ENCODE assay signal across 11 cellular contexts in genomic region chr22:40535189-40535512, GRCh38.
A peak's percentile ranks its signal among the peaks of the same experiment; 100 is the strongest.
DNase-seq lines count a peak whose midpoint lies in the region; ATAC-seq and TF ChIP-seq lines count a peak whose summit lies in the region.
"Had no signal": no experiment of that assay in that cellular context is flagged by ENCODE, and none has a peak within 500 bp of the region (broad histone marks: within the 10 kb centered on the region; RNA-seq: fewer than 3 reads in every experiment).

No MANE protein-coding gene starts in this region.

- no peaks in the 10 kb centered on the region for H3K27me3 Mint-ChIP-seq in CD4-positive, alpha-beta T cell
- no peaks in the 10 kb centered on the region for H3K27me3 Mint-ChIP-seq in central memory CD8-positive, alpha-beta T cell
- H3K27me3 Mint-ChIP-seq in osteocyte (ENCODE audit: unreplicated experiment) = no peaks in the 10 kb centered on the region

- H3K9me3 Mint-ChIP-seq in CD4-positive, alpha-beta T cell = no peaks in the 10 kb centered on the region
- no peaks in the 10 kb centered on the region for H3K9me3 Mint-ChIP-seq in central memory CD8-positive, alpha-beta T cell
- H3K9me3 Mint-ChIP-seq in osteocyte (ENCODE audit: unreplicated experiment) = no peaks in the 10 kb centered on the region

- no peak for DNase-seq in CD4-positive, alpha-beta T cell
- no peak for DNase-seq in central memory CD8-positive, alpha-beta T cell (ENCODE audit: low spot score in 2 of 2)
- no peak for DNase-seq in osteocyte (ENCODE audit: extremely low spot score, unreplicated experiment)
- DNase-seq in NCI-H2171 treated with DMSO at 0.1 percent for 48 hours (lab: John Stamatoyannopoulos, UW) = no peak
- DNase-seq in NCI-H146 treated with DMSO at 0.1 percent for 48 hours (lab: John Stamatoyannopoulos, UW; ENCODE audit: unreplicated experiment) = no peak
- DNase-seq in MV-4-11 (lab: John Stamatoyannopoulos, UW) = no peak
- no peak for DNase-seq in sciatic nerve (ENCODE audit: low spot score)
- DNase-seq: NCI-H2029 treated with DMSO at 0.1 percent for 48 hours had no signal

- peaks cover 29% of the 10 kb centered on the region for H3K79me2 ChIP-seq in Loucy (ENCODE audit: insufficient read depth, low read length)
- H3K79me2 ChIP-seq: parathyroid adenoma had no signal

- POLR2A ChIA-PET in CD4-positive, alpha-beta T cell (lab: Charles Lee) = interaction anchor here (0.6 to 1.3 kb wide), 2 partner anchors 102 to 111 kb away, joined by 3 to 4 read pairs; partner anchors contain the start of gene MRTFA

- H3K9me3 ChIP-seq in CD4-positive, alpha-beta T cell (ENCODE audit: control insufficient read depth, low read length) = no peaks in the 10 kb centered on the region
- H3K9me3 ChIP-seq in Loucy (ENCODE audit: insufficient read depth, low read depth, low read length) = no peaks in the 10 kb centered on the region
- H3K9me3 ChIP-seq: gastroesophageal sphincter had no signal

- H3F3A ChIP-seq in Loucy (ENCODE audit: low read depth) = peaks cover 9% of the 10 kb centered on the region; the same call in 1 of the 2 replicates

- intact Hi-C loops in CD4-positive, alpha-beta T cell (cut with DNase I, micrococcal nuclease) = no loop called here
- intact Hi-C loops in sciatic nerve (cut with DNase I) = no loop called here

- no peaks in the 10 kb centered on the region for H3K36me3 ChIP-seq in Loucy (ENCODE audit: insufficient read depth, low read length)
- H3K36me3 ChIP-seq: gastroesophageal sphincter had no signal

- peak overlapping the region; percentile 50 for H3K27ac ChIP-seq in CD4-positive, alpha-beta T cell (ENCODE audit: low read depth, low read length)

- H3K27me3 ChIP-seq in CD4-positive, alpha-beta T cell (ENCODE audit: control insufficient read depth, insufficient read depth, low read length) = no peaks in the 10 kb centered on the region
- no peaks in the 10 kb centered on the region for H3K27me3 ChIP-seq in Loucy (ENCODE audit: insufficient read depth, low read length, poor library complexity, severe bottlenecking)
- H3K27me3 ChIP-seq: gastroesophageal sphincter had no signal

- peak overlapping the region; percentile 83 for H3K4me2 ChIP-seq in Loucy (ENCODE audit: low read depth, low read length, poor library complexity, severe bottlenecking)

- peaks cover 9% of the 10 kb centered on the region for H4K20me1 ChIP-seq in Loucy (ENCODE audit: insufficient read depth, low read length, poor library complexity, severe bottlenecking)

- ATAC-seq in CD4-positive, alpha-beta T cell (ENCODE audit: poor library complexity) = no peak
- no peak for ATAC-seq in central memory CD8-positive, alpha-beta T cell (replicated peaks; ENCODE audit: extremely low read depth, poor library complexity, severe bottlenecking)
- ATAC-seq in sciatic nerve = no peak
- ATAC-seq: gastroesophageal sphincter had no signal

- no peak overlapping the region for H3K4me3 ChIP-seq in Loucy (ENCODE audit: low read length, poor library complexity, severe bottlenecking)
- H3K4me3 ChIP-seq: gastroesophageal sphincter had no signal

- H3K27ac Mint-ChIP-seq in CD4-positive, alpha-beta T cell = peak overlapping the region; percentile 88
- peak overlapping the region; percentile 78 for H3K27ac Mint-ChIP-seq in central memory CD8-positive, alpha-beta T cell (ENCODE audit: low read depth)
- peak overlapping the region; percentile 83 for H3K27ac Mint-ChIP-seq in osteocyte (ENCODE audit: unreplicated experiment)

- H3K4me3 Mint-ChIP-seq in CD4-positive, alpha-beta T cell = peak overlapping the region; percentile 84
- H3K4me3 Mint-ChIP-seq in central memory CD8-positive, alpha-beta T cell = no peak overlapping the region
- no peak overlapping the region for H3K4me3 Mint-ChIP-seq in osteocyte (ENCODE audit: unreplicated experiment)

- peaks cover 45% of the 10 kb centered on the region for H3K4me1 ChIP-seq in Loucy (ENCODE audit: insufficient read depth, low read length, poor library complexity, severe bottlenecking)

- H3K4me1 Mint-ChIP-seq in CD4-positive, alpha-beta T cell (ENCODE audit: low read depth) = peaks cover 64% of the 10 kb centered on the region
- peaks cover 42% of the 10 kb centered on the region for H3K4me1 Mint-ChIP-seq in central memory CD8-positive, alpha-beta T cell
- peaks cover 54% of the 10 kb centered on the region for H3K4me1 Mint-ChIP-seq in osteocyte (ENCODE audit: unreplicated experiment)

- no peaks in the 10 kb centered on the region for H3K9me2 ChIP-seq in Loucy (replicated peaks; ENCODE audit: low read depth, low read length)

- TF ChIP-seq CTCF in CD4-positive, alpha-beta T cell (IDR thresholded peaks at IDR 0.05) = no peak
- TF ChIP-seq CTCF in Loucy (conservative IDR thresholded peaks at IDR 0.05; ENCODE audit: low read length) (no peak), osteocyte (IDR thresholded peaks at IDR 0.05) (no peak)

- no peak overlapping the region for H2AFZ ChIP-seq in Loucy (ENCODE audit: low read length)
- H2AFZ ChIP-seq: parathyroid adenoma had no signal

- H3K9ac ChIP-seq in Loucy (ENCODE audit: low read depth, low read length, poor library complexity, severe bottlenecking) = no peak overlapping the region
- H3K9ac ChIP-seq: parathyroid adenoma had no signal

- CTCF ChIA-PET in CD4-positive, alpha-beta T cell (lab: Charles Lee) = interaction anchor here (2.2 to 5.1 kb wide), 2 partner anchors 10 to 112 kb away, joined by 18 to 20 read pairs; no protein-coding TSS in a partner anchor

- H3K36me3 Mint-ChIP-seq in CD4-positive, alpha-beta T cell (ENCODE audit: low read depth) = no peaks in the 10 kb centered on the region
- peaks cover 13% of the 10 kb centered on the region for H3K36me3 Mint-ChIP-seq in central memory CD8-positive, alpha-beta T cell (ENCODE audit: insufficient read depth)
- H3K36me3 Mint-ChIP-seq in osteocyte (ENCODE audit: unreplicated experiment) = no peaks in the 10 kb centered on the region
